1 cellular context compared by ENCODE assay signal in the genomic region with DNA sequence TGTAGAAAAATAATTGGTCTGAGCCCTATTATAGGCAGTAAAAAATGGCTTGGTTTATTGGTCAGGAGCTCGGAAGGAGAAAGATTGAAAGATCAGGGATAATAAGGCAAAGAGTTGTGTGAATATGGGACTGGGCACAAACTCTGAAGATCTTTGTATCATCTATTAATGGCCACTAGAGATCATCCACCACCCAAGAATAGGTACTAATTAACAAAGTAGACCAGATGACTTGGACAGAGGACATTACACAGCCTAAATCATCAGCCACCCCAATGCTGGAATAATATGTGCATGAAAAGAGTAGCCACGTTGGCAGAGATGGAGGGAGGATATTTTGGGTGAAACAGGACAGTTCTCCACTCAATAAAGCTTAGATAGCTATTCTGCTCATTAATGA.
TF ChIP-seq lines count a peak whose summit lies in the region.

No MANE protein-coding gene starts in this region.

TF ChIP-seq in GM23338, 12 proteins besides CTCF, POLR2A, EP300 and RAD21:
- TF ChIP-seq ETS1 (IDR thresholded peaks at IDR 0.05) (no peak), ZNF331 (CRISPR knock-in tag; IDR thresholded peaks at IDR 0.05; ENCODE audit: low read depth) (no peak), JUNB (IDR thresholded peaks at IDR 0.05; ENCODE audit: unreplicated experiment) (no peak), EZH2phosphoT487 (IDR thresholded peaks at IDR 0.05; ENCODE audit: unreplicated experiment) (no peak), ZNF114 (CRISPR knock-in tag; IDR thresholded peaks at IDR 0.05) (no peak), CREB1 (CRISPR knock-in tag; IDR thresholded peaks at IDR 0.05; ENCODE audit: low read depth) (no peak), STAT1 (IDR thresholded peaks at IDR 0.05; ENCODE audit: unreplicated experiment) (no peak)
- TF ChIP-seq, protein P1, sequence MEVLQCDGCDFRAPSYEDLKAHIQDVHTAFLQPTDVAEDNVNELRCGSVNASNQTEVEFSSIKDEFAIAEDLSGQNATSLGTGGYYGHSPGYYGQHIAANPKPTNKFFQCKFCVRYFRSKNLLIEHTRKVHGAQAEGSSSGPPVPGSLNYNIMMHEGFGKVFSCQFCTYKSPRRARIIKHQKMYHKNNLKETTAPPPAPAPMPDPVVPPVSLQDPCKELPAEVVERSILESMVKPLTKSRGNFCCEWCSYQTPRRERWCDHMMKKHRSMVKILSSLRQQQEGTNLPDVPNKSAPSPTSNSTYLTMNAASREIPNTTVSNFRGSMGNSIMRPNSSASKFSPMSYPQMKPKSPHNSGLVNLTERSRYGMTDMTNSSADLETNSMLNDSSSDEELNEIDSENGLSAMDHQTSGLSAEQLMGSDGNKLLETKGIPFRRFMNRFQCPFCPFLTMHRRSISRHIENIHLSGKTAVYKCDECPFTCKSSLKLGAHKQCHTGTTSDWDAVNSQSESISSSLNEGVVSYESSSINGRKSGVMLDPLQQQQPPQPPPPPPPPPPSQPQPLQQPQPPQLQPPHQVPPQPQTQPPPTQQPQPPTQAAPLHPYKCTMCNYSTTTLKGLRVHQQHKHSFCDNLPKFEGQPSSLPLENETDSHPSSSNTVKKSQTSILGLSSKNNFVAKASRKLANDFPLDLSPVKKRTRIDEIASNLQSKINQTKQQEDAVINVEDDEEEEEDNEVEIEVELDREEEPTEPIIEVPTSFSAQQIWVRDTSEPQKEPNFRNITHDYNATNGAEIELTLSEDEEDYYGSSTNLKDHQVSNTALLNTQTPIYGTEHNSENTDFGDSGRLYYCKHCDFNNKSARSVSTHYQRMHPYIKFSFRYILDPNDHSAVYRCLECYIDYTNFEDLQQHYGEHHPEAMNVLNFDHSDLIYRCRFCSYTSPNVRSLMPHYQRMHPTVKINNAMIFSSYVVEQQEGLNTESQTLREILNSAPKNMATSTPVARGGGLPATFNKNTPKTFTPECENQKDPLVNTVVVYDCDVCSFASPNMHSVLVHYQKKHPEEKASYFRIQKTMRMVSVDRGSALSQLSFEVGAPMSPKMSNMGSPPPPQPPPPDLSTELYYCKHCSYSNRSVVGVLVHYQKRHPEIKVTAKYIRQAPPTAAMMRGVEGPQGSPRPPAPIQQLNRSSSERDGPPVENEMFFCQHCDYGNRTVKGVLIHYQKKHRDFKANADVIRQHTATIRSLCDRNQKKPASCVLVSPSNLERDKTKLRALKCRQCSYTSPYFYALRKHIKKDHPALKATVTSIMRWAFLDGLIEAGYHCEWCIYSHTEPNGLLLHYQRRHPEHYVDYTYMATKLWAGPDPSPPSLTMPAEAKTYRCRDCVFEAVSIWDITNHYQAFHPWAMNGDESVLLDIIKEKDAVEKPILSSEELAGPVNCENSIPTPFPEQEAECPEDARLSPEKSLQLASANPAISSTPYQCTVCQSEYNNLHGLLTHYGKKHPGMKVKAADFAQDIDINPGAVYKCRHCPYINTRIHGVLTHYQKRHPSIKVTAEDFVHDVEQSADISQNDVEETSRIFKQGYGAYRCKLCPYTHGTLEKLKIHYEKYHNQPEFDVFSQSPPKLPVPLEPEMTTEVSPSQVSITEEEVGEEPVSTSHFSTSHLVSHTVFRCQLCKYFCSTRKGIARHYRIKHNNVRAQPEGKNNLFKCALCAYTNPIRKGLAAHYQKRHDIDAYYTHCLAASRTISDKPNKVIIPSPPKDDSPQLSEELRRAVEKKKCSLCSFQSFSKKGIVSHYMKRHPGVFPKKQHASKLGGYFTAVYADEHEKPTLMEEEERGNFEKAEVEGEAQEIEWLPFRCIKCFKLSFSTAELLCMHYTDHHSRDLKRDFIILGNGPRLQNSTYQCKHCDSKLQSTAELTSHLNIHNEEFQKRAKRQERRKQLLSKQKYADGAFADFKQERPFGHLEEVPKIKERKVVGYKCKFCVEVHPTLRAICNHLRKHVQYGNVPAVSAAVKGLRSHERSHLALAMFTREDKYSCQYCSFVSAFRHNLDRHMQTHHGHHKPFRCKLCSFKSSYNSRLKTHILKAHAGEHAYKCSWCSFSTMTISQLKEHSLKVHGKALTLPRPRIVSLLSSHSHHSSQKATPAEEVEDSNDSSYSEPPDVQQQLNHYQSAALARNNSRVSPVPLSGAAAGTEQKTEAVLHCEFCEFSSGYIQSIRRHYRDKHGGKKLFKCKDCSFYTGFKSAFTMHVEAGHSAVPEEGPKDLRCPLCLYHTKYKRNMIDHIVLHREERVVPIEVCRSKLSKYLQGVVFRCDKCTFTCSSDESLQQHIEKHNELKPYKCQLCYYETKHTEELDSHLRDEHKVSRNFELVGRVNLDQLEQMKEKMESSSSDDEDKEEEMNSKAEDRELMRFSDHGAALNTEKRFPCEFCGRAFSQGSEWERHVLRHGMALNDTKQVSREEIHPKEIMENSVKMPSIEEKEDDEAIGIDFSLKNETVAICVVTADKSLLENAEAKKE (CRISPR knock-in tag; IDR thresholded peaks at IDR 0.05): no peak
- TF ChIP-seq, protein P2, sequence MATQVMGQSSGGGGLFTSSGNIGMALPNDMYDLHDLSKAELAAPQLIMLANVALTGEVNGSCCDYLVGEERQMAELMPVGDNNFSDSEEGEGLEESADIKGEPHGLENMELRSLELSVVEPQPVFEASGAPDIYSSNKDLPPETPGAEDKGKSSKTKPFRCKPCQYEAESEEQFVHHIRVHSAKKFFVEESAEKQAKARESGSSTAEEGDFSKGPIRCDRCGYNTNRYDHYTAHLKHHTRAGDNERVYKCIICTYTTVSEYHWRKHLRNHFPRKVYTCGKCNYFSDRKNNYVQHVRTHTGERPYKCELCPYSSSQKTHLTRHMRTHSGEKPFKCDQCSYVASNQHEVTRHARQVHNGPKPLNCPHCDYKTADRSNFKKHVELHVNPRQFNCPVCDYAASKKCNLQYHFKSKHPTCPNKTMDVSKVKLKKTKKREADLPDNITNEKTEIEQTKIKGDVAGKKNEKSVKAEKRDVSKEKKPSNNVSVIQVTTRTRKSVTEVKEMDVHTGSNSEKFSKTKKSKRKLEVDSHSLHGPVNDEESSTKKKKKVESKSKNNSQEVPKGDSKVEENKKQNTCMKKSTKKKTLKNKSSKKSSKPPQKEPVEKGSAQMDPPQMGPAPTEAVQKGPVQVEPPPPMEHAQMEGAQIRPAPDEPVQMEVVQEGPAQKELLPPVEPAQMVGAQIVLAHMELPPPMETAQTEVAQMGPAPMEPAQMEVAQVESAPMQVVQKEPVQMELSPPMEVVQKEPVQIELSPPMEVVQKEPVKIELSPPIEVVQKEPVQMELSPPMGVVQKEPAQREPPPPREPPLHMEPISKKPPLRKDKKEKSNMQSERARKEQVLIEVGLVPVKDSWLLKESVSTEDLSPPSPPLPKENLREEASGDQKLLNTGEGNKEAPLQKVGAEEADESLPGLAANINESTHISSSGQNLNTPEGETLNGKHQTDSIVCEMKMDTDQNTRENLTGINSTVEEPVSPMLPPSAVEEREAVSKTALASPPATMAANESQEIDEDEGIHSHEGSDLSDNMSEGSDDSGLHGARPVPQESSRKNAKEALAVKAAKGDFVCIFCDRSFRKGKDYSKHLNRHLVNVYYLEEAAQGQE (IDR thresholded peaks at IDR 0.05; ENCODE audit: unreplicated experiment): no peak
TF ChIP-seq in GM23338: peak in this region for 0.
